ENCODE assay signal across 7 cellular contexts in the genomic region with DNA sequence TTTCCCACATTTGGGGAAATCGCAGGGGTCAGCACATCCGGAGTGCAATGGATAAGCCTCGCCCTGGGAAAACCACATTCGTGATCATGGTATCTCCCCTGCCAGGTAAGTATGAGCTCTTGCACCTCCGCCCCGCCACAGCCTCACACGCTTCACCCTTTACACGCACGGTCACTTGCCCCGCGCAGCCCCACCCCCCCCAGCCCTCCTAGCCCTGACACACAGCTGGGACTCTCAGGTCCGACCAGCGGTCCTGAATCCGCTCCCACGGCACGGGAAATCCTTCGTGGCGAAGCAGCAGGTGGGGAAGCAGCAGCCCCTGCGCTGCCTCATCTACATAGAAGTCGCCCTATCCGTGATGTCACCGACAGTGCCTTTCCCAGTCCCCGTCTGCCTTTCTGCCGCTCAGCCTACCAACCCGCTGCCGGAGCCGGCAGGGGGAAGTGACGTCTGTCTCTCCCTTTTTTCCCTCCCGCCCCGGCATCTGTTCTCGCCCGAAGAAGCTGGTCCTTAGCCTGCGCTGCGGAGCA. TPM values are rescaled to one million over a fixed set of nuclear protein-coding genes. Genes with fewer than 3 reads are reported as not detected.
DNase-seq lines count a peak whose midpoint lies in the region; ATAC-seq and TF ChIP-seq lines count a peak whose summit lies in the region.
"Not testable (repeated sequence)": the region's sequence is repeated elsewhere in the genome, so short reads cannot be mapped to it uniquely, and the experiment has no call there.

No MANE protein-coding gene starts in this region.

- peak overlapping the region; percentile 77 for H2AFZ ChIP-seq in smooth muscle cell (ENCODE audit: low read depth)

- not testable (repeated sequence) for H3K4me1 ChIP-seq in smooth muscle cell (ENCODE audit: low read depth)

- H3K79me2 ChIP-seq in smooth muscle cell (ENCODE audit: low read depth), result not testable (repeated sequence)

- not testable (repeated sequence) for H3K36me3 ChIP-seq in smooth muscle cell (ENCODE audit: low read depth)

- H3F3A ChIP-seq in smooth muscle cell (ENCODE audit: low read depth), result not testable (repeated sequence)

- peak overlapping the region; percentile 46 for H3K4me3 ChIP-seq in smooth muscle cell

- ATAC-seq in GM18861 (IDR thresholded peaks at IDR 0.05; ENCODE audit: unreplicated experiment) (peak; percentile 52), HG03039 (IDR thresholded peaks at IDR 0.05; ENCODE audit: unreplicated experiment) (peak; percentile 55)

- H3K27me3 ChIP-seq in smooth muscle cell (ENCODE audit: low read depth), result not testable (repeated sequence)

- under 1% methylated on average over 14 of the region's 34 CpGs for WGBS in smooth muscle cell (ENCODE audit: low lambda C conversion rate)

- peak overlapping the region; percentile 76 for H3K4me2 ChIP-seq in smooth muscle cell

- DNase-seq in NCI-H82 (lab: John Stamatoyannopoulos, UW) (peak; percentile 76), cerebellar cortex (ENCODE audit: low spot score) (peak; percentile 82), inferior parietal cortex (ENCODE audit: extremely low spot score) (peak; percentile 39), smooth muscle cell (lab: John Stamatoyannopoulos, UW; ENCODE audit: unreplicated experiment) (peak; percentile 26)
- DNase-seq in activated CD4-positive, alpha-beta T cell treated with anti-CD3 and anti-CD28 coated beads, Interleukin-2, amount 50 U/mL, for 4 hours, result peak; percentile 58 to 70

- H3K9ac ChIP-seq in smooth muscle cell (ENCODE audit: low read depth), result peak overlapping the region; percentile 98

- H4K20me1 ChIP-seq in smooth muscle cell (ENCODE audit: low read depth), result not testable (repeated sequence)

- H3K9me3 ChIP-seq in smooth muscle cell (replicated peaks; ENCODE audit: low read depth), result not testable (repeated sequence)

- TF ChIP-seq CTCF in smooth muscle cell (IDR thresholded peaks at IDR 0.05; ENCODE audit: borderline replicate concordance, insufficient read depth, poor library complexity, severe bottlenecking), result not testable (repeated sequence)

- H3K27ac ChIP-seq in smooth muscle cell (ENCODE audit: low read depth), result peak overlapping the region; percentile 99

RNA-seq across cellular contexts. Expression of a gene that starts 31.9 kb away (rescaled TPM):
- not detected in 2 replicates for total RNA-seq in smooth muscle cell
- not detected in 2 replicates for polyA plus RNA-seq in smooth muscle cell

Comparison
In these comparisons a context has a peak if more than half of its experiments do, and no peak if none do; other contexts are left out.
1. Peak in every context shown above with its lines: DNase-seq, ATAC-seq, H3K4me3 ChIP-seq and H3K27ac ChIP-seq.
2. DNase-seq: peak in every context shown above with its lines; median percentile 82 in cerebellar cortex; 76 in NCI-H82; 64 in activated CD4-positive, alpha-beta T cell treated with anti-CD3 and anti-CD28 coated beads, Interleukin-2, amount 50 U/mL, for 4 hours; 39 in inferior parietal cortex; 26 in smooth muscle cell.